ENCODE assay signal across 7 cellular contexts in the genomic region with DNA sequence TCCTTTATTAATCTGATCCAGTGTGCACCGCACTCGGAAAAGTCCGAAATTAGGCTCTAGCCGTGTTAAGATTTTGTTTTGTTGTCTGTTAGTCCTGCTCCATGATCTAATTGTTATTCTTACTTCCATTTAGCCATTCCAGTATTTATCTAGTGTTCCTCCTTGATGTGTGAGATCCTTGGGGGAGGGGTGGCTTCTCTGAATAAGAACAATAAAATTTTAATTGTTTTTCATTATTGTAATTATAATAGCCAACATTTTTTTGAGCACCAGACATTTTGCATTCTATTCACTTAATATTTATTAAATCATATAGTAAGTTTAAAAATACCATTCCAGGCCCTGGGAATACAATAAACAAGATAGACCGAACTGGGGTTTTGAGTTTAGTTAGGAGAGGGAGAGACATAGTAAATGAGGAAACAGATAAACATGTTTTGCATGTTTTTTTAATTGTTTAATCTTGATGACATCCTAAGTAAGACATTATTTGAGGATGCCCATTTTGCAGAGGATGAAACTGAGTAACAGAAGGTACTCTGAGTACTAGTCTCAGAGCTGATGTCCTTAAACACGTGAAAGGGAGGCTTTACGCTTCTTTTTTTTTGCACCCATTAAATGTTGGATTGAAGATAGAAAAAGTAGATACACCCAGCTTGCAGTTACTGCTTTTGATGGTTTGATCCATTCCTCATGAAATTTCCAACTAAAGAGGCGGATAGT. TPM values are rescaled to one million over a fixed set of nuclear protein-coding genes. Genes with fewer than 3 reads are reported as not detected.
A peak's percentile ranks its signal among the peaks of the same experiment; 100 is the strongest.
DNase-seq lines count a peak whose midpoint lies in the region; ATAC-seq, FAIRE-seq and TF ChIP-seq lines count a peak whose summit lies in the region.

No MANE protein-coding gene starts in this region.

- FAIRE-seq in H54 (lab: Jason Lieb, UNC) = no peak

- POLR2A ChIA-PET in HEK293T (lab: Yijun Ruan, JAX) = interaction anchor here (0.6 to 2.5 kb wide), 8 partner anchors 9 to 173 kb away, joined by 3 to 24 read pairs (median 7); no protein-coding TSS in a partner anchor

- peaks cover 12 to 13% of the 10 kb centered on the region in 2 donors for H3K4me1 ChIP-seq in gastrocnemius medialis

- H3K9me3 ChIP-seq in gastrocnemius medialis = no peaks in the 10 kb centered on the region

- in situ Hi-C loops in gastrocnemius medialis (cut with MboI; ENCODE audit: low sequenced_read_pairs in 4 of 4) = no loop called here

- TF ChIP-seq POLR2A in H54 (IDR thresholded peaks at IDR 0.05; ENCODE audit: low read depth, low read length) (no peak), gastrocnemius medialis (IDR thresholded peaks at IDR 0.05) (no peak)

- H3K36me3 ChIP-seq in gastrocnemius medialis = no peaks in the 10 kb centered on the region

- no peak for TF ChIP-seq CTCF in gastrocnemius medialis (IDR thresholded peaks at IDR 0.05 in 4 of 5, conservative IDR thresholded peaks at IDR 0.05 in 1 of 5)

- peak overlapping the region; percentile 64 to 90 (median 89) for H3K4me3 ChIP-seq in gastrocnemius medialis

- CTCF ChIA-PET in HEK293T (lab: Yijun Ruan, JAX) = interaction anchor here (0.6 kb wide), 1 partner anchor 39 kb away, joined by 3 read pairs; no protein-coding TSS in a partner anchor

- no peaks in the 10 kb centered on the region for H3K27me3 ChIP-seq in gastrocnemius medialis

- DNase-seq in H54 (ENCODE audit: insufficient read length, low spot score) = peak; percentile 35
- DNase-seq in RKO (ENCODE audit: low spot score) = peak; percentile 28
- peak; percentile 8 for DNase-seq in fibroblast of peridontal ligament (ENCODE audit: extremely low read depth)
- no peak for DNase-seq in gastrocnemius medialis
- DNase-seq in HEK293T (ENCODE audit: extremely low spot score) = no peak
- DNase-seq in occipital lobe (lab: John Stamatoyannopoulos, UW) = no peak
- no peak for DNase-seq in left lobe of liver (ENCODE audit: low spot score)

- peak overlapping the region; percentile 90 to 98 (median 96) for H3K27ac ChIP-seq in gastrocnemius medialis

- intact Hi-C loops in gastrocnemius medialis (cut with DNase I; ENCODE audit: low total_unique reads) = no loop called here

- ATAC-seq in gastrocnemius medialis (no peak), left lobe of liver (no peak)

TF ChIP-seq in HEK293T, 16 proteins besides CTCF, POLR2A, EP300 and RAD21:
- no peak for TF ChIP-seq ELF4 (IDR thresholded peaks at IDR 0.05)
- TF ChIP-seq, protein P1, sequence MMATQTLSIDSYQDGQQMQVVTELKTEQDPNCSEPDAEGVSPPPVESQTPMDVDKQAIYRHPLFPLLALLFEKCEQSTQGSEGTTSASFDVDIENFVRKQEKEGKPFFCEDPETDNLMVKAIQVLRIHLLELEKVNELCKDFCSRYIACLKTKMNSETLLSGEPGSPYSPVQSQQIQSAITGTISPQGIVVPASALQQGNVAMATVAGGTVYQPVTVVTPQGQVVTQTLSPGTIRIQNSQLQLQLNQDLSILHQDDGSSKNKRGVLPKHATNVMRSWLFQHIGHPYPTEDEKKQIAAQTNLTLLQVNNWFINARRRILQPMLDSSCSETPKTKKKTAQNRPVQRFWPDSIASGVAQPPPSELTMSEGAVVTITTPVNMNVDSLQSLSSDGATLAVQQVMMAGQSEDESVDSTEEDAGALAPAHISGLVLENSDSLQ (IDR thresholded peaks at IDR 0.05) = no peak
- no peak for TF ChIP-seq FOXM1 (IDR thresholded peaks at IDR 0.05; ENCODE audit: borderline replicate concordance)
- TF ChIP-seq LEF1 (IDR thresholded peaks at IDR 0.05; ENCODE audit: borderline replicate concordance) = no peak

RNA-seq across cellular contexts. Expression of gene CBFA2T2, which starts 1.2 kb away (rescaled TPM):
- total RNA-seq in gastrocnemius medialis = 1 to 10 TPM; 6.9 to 8.9 (median 7.9) TPM
- 24.3 TPM for total RNA-seq in occipital lobe
- 5.7 TPM for total RNA-seq in left lobe of liver

RNA-seq across cellular contexts. Expression of gene SNTA1, which starts 47.5 kb away (rescaled TPM):
- total RNA-seq in gastrocnemius medialis (100 to 1,000 TPM; 198 to 320 (median 219) TPM), occipital lobe (15.6 TPM), left lobe of liver (12.1 TPM)

Comparison
In these comparisons a context has a peak if more than half of its experiments do, and no peak if none do; other contexts are left out.
1. DNase-seq: peak in H54 (single experiment), RKO (single experiment) and fibroblast of peridontal ligament (single experiment); none in gastrocnemius medialis (0 of 2), HEK293T (single experiment), occipital lobe (single experiment) and left lobe of liver (single experiment).
2. RNA of gene SNTA1, which starts 47.5 kb away (total RNA-seq): 198 to 320 TPM in gastrocnemius medialis; 15.6 TPM in occipital lobe (single experiment) and 12.1 TPM in left lobe of liver (single experiment); every median in the first group is over 10 times any median in the second.